ENCODE assay signal across 17 cellular contexts in the genomic region with DNA sequence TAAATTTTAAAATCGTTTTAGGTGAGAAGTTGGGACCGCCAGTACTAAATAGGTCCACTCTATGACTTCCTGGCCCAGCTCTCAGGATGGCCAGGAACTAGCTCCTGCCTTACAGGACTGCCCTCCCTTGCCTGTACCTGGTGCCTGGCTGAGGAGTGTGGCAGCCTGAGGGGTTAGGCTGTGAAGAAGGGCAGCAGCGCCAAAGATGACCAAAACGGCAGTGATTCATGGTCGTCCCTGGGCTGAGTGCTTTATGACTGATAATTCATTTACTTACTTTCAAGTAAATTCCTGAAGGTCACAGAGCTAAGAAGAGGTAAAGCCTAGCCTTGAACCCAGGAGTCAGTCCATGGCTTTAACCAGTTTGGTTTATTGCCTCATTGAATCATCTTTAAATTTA. TPM values are rescaled to one million over a fixed set of nuclear protein-coding genes. Genes with fewer than 3 reads are reported as not detected.
A peak's percentile ranks its signal among the peaks of the same experiment; 100 is the strongest.
DNase-seq lines count a peak whose midpoint lies in the region; ATAC-seq and TF ChIP-seq lines count a peak whose summit lies in the region.
"Had no signal": no experiment of that assay in that cellular context is flagged by ENCODE, and none has a peak within 500 bp of the region (broad histone marks: within the 10 kb centered on the region; RNA-seq: fewer than 3 reads in every experiment).

No MANE protein-coding gene starts in this region.

- no peak overlapping the region for H3K14ac ChIP-seq in IMR-90 (replicated peaks; ENCODE audit: low read depth, low read length)

- CTCF ChIA-PET in AG04450 (lab: Charles Lee): interaction anchor here (0.6 kb wide), 1 partner anchor 223 kb away, joined by 7 read pairs; no protein-coding TSS in a partner anchor
- CTCF ChIA-PET in IMR-90 (lab: Yijun Ruan, JAX): interaction anchor here (1.3 kb wide), 1 partner anchor 744 kb away, joined by 3 read pairs; no protein-coding TSS in a partner anchor
- CTCF ChIA-PET in CD4-positive, alpha-beta memory T cell (lab: Charles Lee; ENCODE audit: partially characterized antibody): no interaction called here

- H3K79me1 ChIP-seq in IMR-90 (ENCODE audit: low read depth in 1 of 2, low read length in 2 of 2): peaks cover 70 to 97% of the 10 kb centered on the region in 2 experiments

- H3K23ac ChIP-seq in IMR-90 (ENCODE audit: low read depth, low read length): no peak overlapping the region

- H3K4me1 ChIP-seq in IMR-90 (ENCODE audit: control insufficient read depth, insufficient read depth, low read length) (peaks cover 2% of the 10 kb centered on the region), esophagus muscularis mucosa (peaks cover 71 to 99% (median 93%) of the 10 kb centered on the region in 4 donors), sigmoid colon (peaks cover 0 to 86% (median 65%) of the 10 kb centered on the region in 4 donors)
- H3K4me1 ChIP-seq in CD4-positive, alpha-beta memory T cell (ENCODE audit: insufficient read depth, low read length): peaks cover 54% of the 10 kb centered on the region
- H3K4me1 ChIP-seq: A549, SJCRH30 had no signal

- no peak overlapping the region for H3K9ac ChIP-seq in IMR-90 (ENCODE audit: low read depth, low read length)
- H3K9ac ChIP-seq: KMS-11 had no signal

- peaks cover 32 to 33% of the 10 kb centered on the region in 2 donors for H3K36me3 Mint-ChIP-seq in CD4-positive, alpha-beta memory T cell

- no peak overlapping the region for H3K4me3 Mint-ChIP-seq in CD4-positive, alpha-beta memory T cell

- H4K20me1 ChIP-seq in IMR-90 (ENCODE audit: insufficient read depth, low read length): peaks cover 64% of the 10 kb centered on the region

- WGBS in IMR-90 (ENCODE audit: extremely low coverage in 2 of 2, insufficient read length in 1 of 2), 2 experiments: 88% methylated on average over 4 of the region's 5 CpGs; no CpG with 5 or more reads in 1 of the 2 experiments
- WGBS in esophagus muscularis mucosa: 84% methylated on average over 5 of the region's 5 CpGs
- WGBS in sigmoid colon, 2 donors: 78 to 85% methylated on average over 5 of the region's 5 CpGs

- BruUV-seq in IMR-90 (replicated peaks; lab: Mats Ljungman, UMichigan): no TSS peak

- TF ChIP-seq EP300 in esophagus muscularis mucosa (IDR thresholded peaks at IDR 0.05) (no peak), sigmoid colon (IDR thresholded peaks at IDR 0.05) (no peak)

- H2BK5ac ChIP-seq in IMR-90 (ENCODE audit: low read depth, low read length, poor library complexity, severe bottlenecking): no peak overlapping the region

- no peak for TF ChIP-seq POLR2A in IMR-90 (IDR thresholded peaks at IDR 0.05; ENCODE audit: low read depth, low read length)
- TF ChIP-seq POLR2A in esophagus muscularis mucosa (IDR thresholded peaks at IDR 0.05; ENCODE audit: low read depth): no peak
- no peak for TF ChIP-seq POLR2A in sigmoid colon (IDR thresholded peaks at IDR 0.05)

- H3K4me2 ChIP-seq in IMR-90 (ENCODE audit: low read depth, low read length): no peak overlapping the region
- H3K4me2 ChIP-seq: A549, KMS-11 had no signal

- in situ Hi-C loops in IMR-90 (cut with MboI; ENCODE audit: low sequenced_read_pairs): loop anchor here (25.0 kb wide), 1 partner anchor 689 kb away; a partner anchor contains a TSS

- no peak for TF ChIP-seq CTCF in AG04450 (IDR thresholded peaks at IDR 0.05; ENCODE audit: low read depth, low read length)
- no peak for TF ChIP-seq CTCF in IMR-90 (conservative IDR thresholded peaks at IDR 0.05; ENCODE audit: low read depth, low read length)
- TF ChIP-seq CTCF in esophagus muscularis mucosa (IDR thresholded peaks at IDR 0.05): no peak
- no peak for TF ChIP-seq CTCF in sigmoid colon (IDR thresholded peaks at IDR 0.05)

- H3K9me3 Mint-ChIP-seq in CD4-positive, alpha-beta memory T cell: peaks cover 0 to 1% (median 0%) of the 10 kb centered on the region in 8 donors

- no peak overlapping the region for H4K8ac ChIP-seq in IMR-90 (ENCODE audit: low read depth in 2 of 2, low read length in 2 of 2)

- ATAC-seq in IMR-90 (ENCODE audit: low read depth): no peak
- ATAC-seq: A549 had no signal

- no peak overlapping the region for H2BK15ac ChIP-seq in IMR-90 (ENCODE audit: low read depth, low read length)

- DNase-seq in AG04450 (ENCODE audit: low read depth, low spot score) (no peak), IMR-90 (no peak), esophagus muscularis mucosa (ENCODE audit: extremely low spot score) (no peak), sigmoid colon (no peak), NCI-H1105 treated with DMSO at 0.1 percent for 48 hours (lab: John Stamatoyannopoulos, UW) (no peak)
- DNase-seq in CD4-positive, alpha-beta memory T cell: no peak
- DNase-seq in activated CD8-positive, alpha-beta memory T cell treated with anti-CD3 and anti-CD28 coated beads for 24 hours: no peak
- DNase-seq: C1 segment of cervical spinal cord, DMS79 treated with DMSO at 0.1 percent for 48 hours, MV-4-11, NCI-H1417, NCI-H187 treated with DMSO at 0.1 percent for 48 hours, NCI-H524, NCI-H82, SJCRH30 had no signal

- H4K91ac ChIP-seq in IMR-90 (ENCODE audit: insufficient read depth, low read depth, low read length): no peak overlapping the region

- peaks cover 25% of the 10 kb centered on the region for H3K9me1 ChIP-seq in IMR-90 (ENCODE audit: insufficient read depth, low read length)

- peak overlapping the region; percentile 56 for H3K18ac ChIP-seq in IMR-90 (ENCODE audit: low read depth, low read length)

- no peak overlapping the region for H2AFZ ChIP-seq in IMR-90 (replicated peaks; ENCODE audit: low read length, poor library complexity)

- intact Hi-C loops in IMR-90 (cut with micrococcal nuclease) (no loop called here), esophagus muscularis mucosa (cut with DNase I) (no loop called here), sigmoid colon (cut with DNase I) (no loop called here)
- intact Hi-C loops in CD4-positive, alpha-beta memory T cell (cut with micrococcal nuclease): no loop called here

- H3K4me1 Mint-ChIP-seq in CD4-positive, alpha-beta memory T cell: peaks cover 63 to 94% (median 79%) of the 10 kb centered on the region in 4 donors

- no peak overlapping the region for H2AK9ac ChIP-seq in IMR-90 (replicated peaks; ENCODE audit: low read depth, low read length, poor library complexity)

- H3K9me3 ChIP-seq in AG04450 (ENCODE audit: control insufficient read depth, insufficient read depth, low read length): no peaks in the 10 kb centered on the region
- no peaks in the 10 kb centered on the region for H3K9me3 ChIP-seq in IMR-90 (ENCODE audit: control insufficient read depth, insufficient read depth, low read length)
- H3K9me3 ChIP-seq in esophagus muscularis mucosa: no peaks in the 10 kb centered on the region
- H3K9me3 ChIP-seq in sigmoid colon: no peaks in the 10 kb centered on the region
- no peaks in the 10 kb centered on the region for H3K9me3 ChIP-seq in CD4-positive, alpha-beta memory T cell (ENCODE audit: control insufficient read depth in 1 of 2, low read length in 2 of 2)
- H3K9me3 ChIP-seq: A549, SJCRH30 had no signal

- H3K27me3 Mint-ChIP-seq in CD4-positive, alpha-beta memory T cell: no peaks in the 10 kb centered on the region

- H3K4me3 ChIP-seq in AG04450 (ENCODE audit: low read depth, low read length) (no peak overlapping the region), IMR-90 (ENCODE audit: insufficient read depth, low read depth, low read length) (no peak overlapping the region), esophagus muscularis mucosa (no peak overlapping the region), sigmoid colon (no peak overlapping the region)
- no peak overlapping the region for H3K4me3 ChIP-seq in CD4-positive, alpha-beta memory T cell (ENCODE audit: low read length in 2 of 2)
- H3K4me3 ChIP-seq: A549, SJCRH30 had no signal

- TF ChIP-seq RAD21 in IMR-90 (IDR thresholded peaks at IDR 0.05; ENCODE audit: low read length): no peak

- no peak overlapping the region for H2BK120ac ChIP-seq in IMR-90 (ENCODE audit: low read depth, low read length)

- no peak overlapping the region for H3K4ac ChIP-seq in IMR-90 (ENCODE audit: low read depth, low read length)

- H3K27ac ChIP-seq in AG04450 (ENCODE audit: low read depth, low read length): peak overlapping the region; percentile 66
- no peak overlapping the region for H3K27ac ChIP-seq in IMR-90 (ENCODE audit: insufficient read depth, low read length)
- peak overlapping the region; percentile 35 to 66 (median 57) for H3K27ac ChIP-seq in esophagus muscularis mucosa (replicated peaks in 1 of 4)
- peak overlapping the region in 3 of 4 donors; percentile 32 to 45 (median 38) for H3K27ac ChIP-seq in sigmoid colon
- no peak overlapping the region for H3K27ac ChIP-seq in CD4-positive, alpha-beta memory T cell (ENCODE audit: low read depth, low read length)
- H3K27ac ChIP-seq: A549, KMS-11, SJCRH30 had no signal

- H2AK5ac ChIP-seq in IMR-90 (ENCODE audit: low read depth, low read length): no peak overlapping the region

- H3K27ac Mint-ChIP-seq in CD4-positive, alpha-beta memory T cell: no peak overlapping the region

- POLR2A ChIA-PET in AG04450 (lab: Yijun Ruan, JAX) (interaction anchor here (1.8 kb wide), 1 partner anchor 21 kb away, joined by 10 read pairs; a partner anchor contains a TSS), IMR-90 (lab: Charles Lee; ENCODE audit: unreplicated experiment) (no interaction called here)
- POLR2A ChIA-PET in CD4-positive, alpha-beta memory T cell (lab: Charles Lee; ENCODE audit: partially characterized antibody): interaction anchor here (1.3 kb wide), 1 partner anchor 14 kb away, joined by 3 read pairs; no protein-coding TSS in a partner anchor

- H3K56ac ChIP-seq in IMR-90 (ENCODE audit: extremely low read depth, insufficient read depth, low read length): no peak overlapping the region

- peak overlapping the region; percentile 71 for H4K5ac ChIP-seq in IMR-90 (ENCODE audit: low read depth, low read length)

- H3K27me3 ChIP-seq in AG04450 (ENCODE audit: control insufficient read depth, insufficient read depth, low read length) (no peaks in the 10 kb centered on the region), IMR-90 (ENCODE audit: control insufficient read depth, insufficient read depth, low read length) (no peaks in the 10 kb centered on the region), esophagus muscularis mucosa (no peaks in the 10 kb centered on the region), sigmoid colon (no peaks in the 10 kb centered on the region)
- H3K27me3 ChIP-seq in CD4-positive, alpha-beta memory T cell (ENCODE audit: insufficient read depth, low read length): no peaks in the 10 kb centered on the region
- H3K27me3 ChIP-seq: SJCRH30 had no signal

- no peak overlapping the region for H2BK20ac ChIP-seq in IMR-90 (ENCODE audit: low read depth, low read length)

- dilution Hi-C loops in IMR-90 (cut with HindIII; ENCODE audit: low sequenced_read_pairs, unreplicated experiment): no loop called here

- H3K36me3 ChIP-seq in IMR-90 (ENCODE audit: control insufficient read depth, insufficient read depth, low read length) (peaks cover 3% of the 10 kb centered on the region; the same call in 1 of the 2 replicates), esophagus muscularis mucosa (peaks cover 0 to 11% (median 2%) of the 10 kb centered on the region in 4 donors), sigmoid colon (peaks cover 0 to 9% (median 0%) of the 10 kb centered on the region in 4 donors)
- no peaks in the 10 kb centered on the region for H3K36me3 ChIP-seq in CD4-positive, alpha-beta memory T cell (ENCODE audit: insufficient read depth, low read length)

RNA-seq across cellular contexts. Expression of a gene that starts 22.1 kb away (rescaled TPM):
- polyA plus RNA-seq in AG04450 (2011; rRNA removed): 8.0 and 9.3 TPM in 2 replicates
- 12.0 and 15.6 TPM in 2 replicates for polyA minus RNA-seq in AG04450 (2011; rRNA and poly(A)+ RNA removed)
- 11.1 and 11.4 TPM in 2 replicates for total RNA-seq in IMR-90 (2012; rRNA removed)
- 12.0 and 12.6 TPM in 2 replicates for polyA plus RNA-seq in IMR-90 (2012; rRNA removed)
- 6.9 and 9.3 TPM in 2 replicates for polyA plus RNA-seq in IMR-90 (2012; cell fraction: cytosol; rRNA removed)
- 22.9 and 28.4 TPM in 2 replicates for polyA plus RNA-seq in IMR-90 (2012; cell fraction: nucleus; rRNA removed; ENCODE audit: low replicate concordance)
- 10 to 100 TPM; 19.2 to 24.1 (median 22.8) TPM for total RNA-seq in esophagus muscularis mucosa
- total RNA-seq in sigmoid colon: 10 to 100 TPM; 12.5 to 16.8 (median 13.7) TPM
- 10 to 100 TPM in 1 of 3 donors, 1 to 10 TPM in 2; 4.8 to 14.4 (median 9.9) TPM for polyA plus RNA-seq in sigmoid colon
- 10 to 100 TPM; 18.5 to 19.3 TPM for total RNA-seq in CD4-positive, alpha-beta memory T cell
- polyA plus RNA-seq in CD4-positive, alpha-beta memory T cell: 1 to 10 TPM; 5.9 to 6.4 TPM

Comparison
In these comparisons a context has a peak if more than half of its experiments do, and no peak if none do; other contexts are left out.
1. H3K27ac ChIP-seq: peak in AG04450 (single experiment), esophagus muscularis mucosa (4 of 4) and sigmoid colon (3 of 4); none in IMR-90 (single experiment) and CD4-positive, alpha-beta memory T cell (single experiment).